Comparison of ENCODE assay signal across 8 cellular contexts in genomic region chr19:50325310-50326100, GRCh38. TPM values are rescaled to one million over a fixed set of nuclear protein-coding genes. Genes with fewer than 3 reads are reported as not detected.
A peak's percentile ranks its signal among the peaks of the same experiment; 100 is the strongest.
DNase-seq lines count a peak whose midpoint lies in the region; ATAC-seq and TF ChIP-seq lines count a peak whose summit lies in the region.

No MANE protein-coding gene starts in this region.

- peaks cover 6% of the 10 kb centered on the region for H3K9me3 Mint-ChIP-seq in memory B cell

- no peak overlapping the region for H3K27ac ChIP-seq in GM23248
- no peak overlapping the region for H3K27ac ChIP-seq in coronary artery

- no peaks in the 10 kb centered on the region for H4K20me1 ChIP-seq in GM23248 (ENCODE audit: insufficient read depth)

- no peak for TF ChIP-seq CTCF in coronary artery (IDR thresholded peaks at IDR 0.05)

- peaks cover 10% of the 10 kb centered on the region for H3K27me3 Mint-ChIP-seq in memory B cell

- no peaks in the 10 kb centered on the region for H3K4me1 ChIP-seq in GM23248 (ENCODE audit: insufficient read depth)

- no peak overlapping the region for H3K4me2 ChIP-seq in GM23248 (ENCODE audit: unreplicated experiment)

- peak; percentile 16 for ATAC-seq in memory B cell (ENCODE audit: low read depth)
- ATAC-seq in HG02588 (IDR thresholded peaks at IDR 0.05; ENCODE audit: unreplicated experiment) = no peak

- H3K79me2 ChIP-seq in GM23248 (ENCODE audit: insufficient read depth) = no peaks in the 10 kb centered on the region

- H3F3A ChIP-seq in GM23248 (ENCODE audit: insufficient read depth) = no peaks in the 10 kb centered on the region

- H3K27me3 ChIP-seq in GM23248 (replicated peaks; ENCODE audit: insufficient read depth) = peaks cover 33% of the 10 kb centered on the region

- in situ Hi-C loops in GM23248 (cut with MboI) = no loop called here

- no peaks in the 10 kb centered on the region for H3K9me2 ChIP-seq in GM23248 (ENCODE audit: insufficient read depth)

- H3K4me3 ChIP-seq in GM23248 = no peak overlapping the region
- peak overlapping the region; percentile 49 for H3K4me3 ChIP-seq in coronary artery

- H3K36me3 ChIP-seq in GM23248 (ENCODE audit: low read depth) = no peaks in the 10 kb centered on the region

- peaks cover 10% of the 10 kb centered on the region for H3K36me3 Mint-ChIP-seq in memory B cell

- peak overlapping the region; percentile 25 for H3K27ac Mint-ChIP-seq in memory B cell

- H3K9me3 ChIP-seq in GM23248 (ENCODE audit: low read depth) = no peaks in the 10 kb centered on the region

- 2 to 3% methylated on average over 32 to 43 of the region's 48 CpGs for WGBS in GM23248 (ENCODE audit: low coverage in 1 of 2, low lambda C conversion rate in 2 of 2, missing lambda C conversion rate in 2 of 2), 2 experiments

- H2AFZ ChIP-seq in GM23248 = no peak overlapping the region

- H3K4me3 Mint-ChIP-seq in memory B cell = peak overlapping the region; percentile 30

- DNase-seq in A172 (ENCODE audit: low spot score) (peak; percentile 50), GM23248 (peak; percentile 79), NCI-H460 (ENCODE audit: extremely low read depth, low read depth) (peak; percentile 34), coronary artery (ENCODE audit: low spot score) (no peak), memory B cell (ENCODE audit: low spot score in 2 of 2) (peak; percentile 84 to 92)
- DNase-seq in activated CD4-positive, alpha-beta T cell treated with anti-CD3 and anti-CD28 coated beads for 48 hours = peak; percentile 86
- peak; percentile 61 for DNase-seq in stimulated activated CD8-positive, alpha-beta memory T cell treated with anti-CD3 and anti-CD28 coated beads, Interleukin-4, amount 100 ng/mL, for 24 hours (ENCODE audit: low read depth)

- peaks cover 33% of the 10 kb centered on the region for H3K4me1 Mint-ChIP-seq in memory B cell

- no peak overlapping the region for H3K9ac ChIP-seq in GM23248

RNA-seq across cellular contexts. Expression of gene KCNC3, which starts 3.7 kb away (rescaled TPM):
- total RNA-seq in A172 (2014; rRNA removed; shearing (Covaris generic)) = 0.22 TPM in 1 of 2 replicates, not detected in the other
- under 0.01 and 0.13 TPM in 2 replicates for total RNA-seq in GM23248 (2014; rRNA removed; shearing (Covaris generic))
- polyA plus RNA-seq in GM23248 (2016; fragmentation: Nextera tagmentation; extraction: Ambion mirVana) = 0.04 TPM in 1 of 2 replicates, not detected in the other
- total RNA-seq in NCI-H460 (2014; rRNA removed; shearing (Covaris generic)) = 0.27 and 0.87 TPM in 2 replicates
- 0.13 and 0.32 TPM in 2 replicates for polyA plus RNA-seq in NCI-H460 (2014; cell fraction: nucleus; rRNA removed)

RNA-seq across cellular contexts. Expression of gene NAPSA, which starts 39.9 kb away (rescaled TPM):
- 0.07 and 0.16 TPM in 2 replicates for total RNA-seq in A172 (2014; rRNA removed; shearing (Covaris generic))
- total RNA-seq in GM23248 (2014; rRNA removed; shearing (Covaris generic)) = 0.32 and 0.51 TPM in 2 replicates
- polyA plus RNA-seq in GM23248 (2016; fragmentation: Nextera tagmentation; extraction: Ambion mirVana) = 0.15 and 0.38 TPM in 2 replicates
- total RNA-seq in NCI-H460 (2014; rRNA removed; shearing (Covaris generic)) = 0.49 TPM in 1 of 2 replicates, not detected in the other
- polyA plus RNA-seq in NCI-H460 (2014; cell fraction: nucleus; rRNA removed) = 0.03 TPM in 1 of 2 replicates, not detected in the other

RNA-seq across cellular contexts. Expression of gene NR1H2, which starts 50.8 kb away (rescaled TPM):
- 96.8 and 97.3 TPM in 2 replicates for total RNA-seq in A172 (2014; rRNA removed; shearing (Covaris generic))
- total RNA-seq in GM23248 (2014; rRNA removed; shearing (Covaris generic)) = 96.6 and 140 TPM in 2 replicates
- 102 and 109 TPM in 2 replicates for polyA plus RNA-seq in GM23248 (2016; fragmentation: Nextera tagmentation; extraction: Ambion mirVana)
- total RNA-seq in NCI-H460 (2014; rRNA removed; shearing (Covaris generic)) = 52.0 and 55.8 TPM in 2 replicates
- 57.8 and 72.1 TPM in 2 replicates for polyA plus RNA-seq in NCI-H460 (2014; cell fraction: nucleus; rRNA removed)

RNA-seq across cellular contexts. Expression of gene POLD1, which starts 58.6 kb away (rescaled TPM):
- total RNA-seq in A172 (2014; rRNA removed; shearing (Covaris generic)) = 57.5 and 79.9 TPM in 2 replicates
- 15.6 and 18.3 TPM in 2 replicates for total RNA-seq in GM23248 (2014; rRNA removed; shearing (Covaris generic))
- polyA plus RNA-seq in GM23248 (2016; fragmentation: Nextera tagmentation; extraction: Ambion mirVana) = 12.6 and 13.7 TPM in 2 replicates
- total RNA-seq in NCI-H460 (2014; rRNA removed; shearing (Covaris generic)) = 18.7 and 20.9 TPM in 2 replicates
- 160 and 183 TPM in 2 replicates for polyA plus RNA-seq in NCI-H460 (2014; cell fraction: nucleus; rRNA removed)
